In the genomic region with DNA sequence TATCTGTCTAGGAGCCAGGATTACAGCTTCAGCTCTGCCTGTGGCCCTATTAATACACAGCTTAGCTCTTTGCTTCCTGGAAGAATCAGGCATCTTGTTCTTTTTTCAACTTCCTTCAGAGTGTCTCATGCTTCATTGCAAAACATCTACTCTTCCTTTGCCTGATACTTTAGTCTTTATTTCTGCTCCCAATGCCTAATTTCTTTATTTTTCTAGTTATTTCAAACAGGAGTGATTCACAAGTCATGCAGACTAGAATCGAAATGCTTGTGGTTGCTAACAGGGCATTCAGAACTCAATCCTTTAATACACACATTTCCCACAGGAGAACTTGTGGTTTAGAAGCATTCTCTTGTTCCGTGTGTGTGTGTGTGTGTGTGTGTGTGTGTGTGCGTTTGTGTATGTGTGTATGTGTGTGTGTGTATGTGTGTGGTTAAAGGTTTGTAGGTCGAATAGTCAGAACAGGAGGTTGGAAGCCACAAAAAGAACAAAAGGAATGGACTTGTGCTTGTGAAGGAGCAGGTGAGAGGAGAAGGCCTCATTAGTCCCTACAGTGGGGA, we compare ENCODE assay signal across 12 cellular contexts. TPM values are rescaled to one million over a fixed set of nuclear protein-coding genes. Genes with fewer than 3 reads are reported as not detected.
DNase-seq lines count a peak whose midpoint lies in the region; ATAC-seq and TF ChIP-seq lines count a peak whose summit lies in the region.
"Had no signal": no experiment of that assay in that cellular context is flagged by ENCODE, and none has a peak within 500 bp of the region (broad histone marks: within the 10 kb centered on the region; RNA-seq: fewer than 3 reads in every experiment).

No MANE protein-coding gene starts in this region.

- TF ChIP-seq CTCF in BJ (IDR thresholded peaks at IDR 0.05; ENCODE audit: insufficient read depth, low read depth, low read length) (no peak), left lung (IDR thresholded peaks at IDR 0.05) (no peak), psoas muscle (IDR thresholded peaks at IDR 0.05) (no peak), endodermal cell (conservative IDR thresholded peaks at IDR 0.05) (no peak)

- peaks cover 34% of the 10 kb centered on the region for H3F3A ChIP-seq in GM23248 (ENCODE audit: insufficient read depth)

- peak overlapping the region; percentile 64 for H3K9ac ChIP-seq in GM23248
- no peak overlapping the region for H3K9ac ChIP-seq in endodermal cell (ENCODE audit: extremely low read depth, low read length, poor library complexity, severe bottlenecking)

- 16 to 24% methylated on average over 4 of the region's 4 CpGs for WGBS in GM23248 (ENCODE audit: low coverage in 1 of 2, low lambda C conversion rate in 2 of 2, missing lambda C conversion rate in 2 of 2), 2 experiments
- 41 to 45% (median 45%) methylated on average over 4 of the region's 4 CpGs for WGBS in psoas muscle, 3 donors
- WGBS in endodermal cell (ENCODE audit: insufficient coverage in 1 of 2, insufficient read length in 1 of 2), 2 experiments, result 77 to 83% methylated on average over 1 to 4 of the region's 4 CpGs

- no peaks in the 10 kb centered on the region for H3K9me3 Mint-ChIP-seq in endodermal cell
- H3K9me3 Mint-ChIP-seq: neural crest cell had no signal

- H3K27me3 ChIP-seq in BJ (ENCODE audit: control insufficient read depth, insufficient read depth, low read length), result no peaks in the 10 kb centered on the region; the same call in 1 of the 2 replicates
- no peaks in the 10 kb centered on the region for H3K27me3 ChIP-seq in GM23248 (replicated peaks; ENCODE audit: insufficient read depth)
- no peaks in the 10 kb centered on the region for H3K27me3 ChIP-seq in left lung
- peaks cover 0 to 5% (median 4%) of the 10 kb centered on the region in 3 donors for H3K27me3 ChIP-seq in psoas muscle (ENCODE audit: insufficient read depth in 3 of 3, low read length in 2 of 3)
- no peaks in the 10 kb centered on the region for H3K27me3 ChIP-seq in endodermal cell (ENCODE audit: control insufficient read depth, insufficient read depth, low read length, poor library complexity, severe bottlenecking)

- ATAC-seq in T-helper 17 cell (no peak), left lung (peak; percentile 38), psoas muscle (no peak), HG03520 (IDR thresholded peaks at IDR 0.05; ENCODE audit: unreplicated experiment) (no peak)

- CTCF ChIA-PET in BJ (lab: Yijun Ruan, JAX), result interaction anchor here (1.2 to 5.4 kb wide), 8 partner anchors 12 to 109 kb away, joined by 3 to 95 read pairs (median 7); no protein-coding TSS in a partner anchor

- peak overlapping the region; percentile 88 for H3K27ac Mint-ChIP-seq in T-helper 17 cell
- no peak overlapping the region for H3K27ac Mint-ChIP-seq in endodermal cell

- no peaks in the 10 kb centered on the region for H3K9me2 ChIP-seq in GM23248 (ENCODE audit: insufficient read depth)

- no peaks in the 10 kb centered on the region for H3K79me2 ChIP-seq in GM23248 (ENCODE audit: insufficient read depth)

- H3K4me3 ChIP-seq in BJ (ENCODE audit: low read depth, low read length), result no peak overlapping the region
- H3K4me3 ChIP-seq in GM23248, result no peak overlapping the region
- H3K4me3 ChIP-seq in left lung, result no peak overlapping the region
- no peak overlapping the region for H3K4me3 ChIP-seq in psoas muscle
- no peak overlapping the region for H3K4me3 ChIP-seq in endodermal cell (ENCODE audit: low read length)
- H3K4me3 ChIP-seq: SK-N-MC had no signal

- H3K27ac ChIP-seq in GM23248 (peak overlapping the region; percentile 90), left lung (peak overlapping the region; percentile 40 to 80), psoas muscle (no peak overlapping the region), endodermal cell (ENCODE audit: low read depth, low read length) (no peak overlapping the region)
- H3K27ac ChIP-seq: SK-N-MC had no signal

- POLR2A ChIA-PET in BJ (lab: Charles Lee), result no interaction called here

- H3K9me3 ChIP-seq in GM23248 (ENCODE audit: low read depth), result no peaks in the 10 kb centered on the region
- H3K9me3 ChIP-seq in T-helper 17 cell (ENCODE audit: control insufficient read depth, low read length, poor library complexity, severe bottlenecking), result no peaks in the 10 kb centered on the region
- no peaks in the 10 kb centered on the region for H3K9me3 ChIP-seq in left lung
- no peaks in the 10 kb centered on the region for H3K9me3 ChIP-seq in psoas muscle
- no peaks in the 10 kb centered on the region for H3K9me3 ChIP-seq in endodermal cell (ENCODE audit: control insufficient read depth, low read length)

- peak; percentile 87 for DNase-seq in BJ (ENCODE audit: low read depth)
- DNase-seq in GM23248, result peak; percentile 92
- DNase-seq in T-helper 17 cell, result no peak
- DNase-seq in left lung, result no peak
- DNase-seq in psoas muscle, result no peak
- DNase-seq in endodermal cell, result no peak
- DNase-seq in NCI-H82 treated with DMSO at 0.1 percent for 48 hours (lab: John Stamatoyannopoulos, UW; ENCODE audit: unreplicated experiment), result no peak
- DNase-seq: glutamatergic neuron, NCI-H1105 treated with DMSO at 0.1 percent for 48 hours had no signal

- H3K4me1 ChIP-seq in GM23248 (ENCODE audit: insufficient read depth), result peaks cover 34% of the 10 kb centered on the region
- H3K4me1 ChIP-seq in left lung, result peaks cover 14 to 46% of the 10 kb centered on the region in 2 donors
- no peaks in the 10 kb centered on the region for H3K4me1 ChIP-seq in psoas muscle
- H3K4me1 ChIP-seq in endodermal cell (ENCODE audit: control insufficient read depth, insufficient read depth, low read length), result peaks cover 9% of the 10 kb centered on the region

- H3K36me3 Mint-ChIP-seq in T-helper 17 cell (ENCODE audit: low read depth), result no peaks in the 10 kb centered on the region
- H3K36me3 Mint-ChIP-seq in endodermal cell (ENCODE audit: low read depth), result no peaks in the 10 kb centered on the region

- peak overlapping the region; percentile 43 for H3K4me2 ChIP-seq in GM23248 (ENCODE audit: unreplicated experiment)

- no peaks in the 10 kb centered on the region for H4K20me1 ChIP-seq in GM23248 (ENCODE audit: insufficient read depth)

- no peaks in the 10 kb centered on the region for H3K36me3 ChIP-seq in BJ (ENCODE audit: control insufficient read depth, insufficient read depth, low read length)
- no peaks in the 10 kb centered on the region for H3K36me3 ChIP-seq in GM23248 (ENCODE audit: low read depth)
- H3K36me3 ChIP-seq in left lung, result no peaks in the 10 kb centered on the region
- no peaks in the 10 kb centered on the region for H3K36me3 ChIP-seq in psoas muscle (ENCODE audit: insufficient read depth in 1 of 2, low read depth in 1 of 2)
- no peaks in the 10 kb centered on the region for H3K36me3 ChIP-seq in endodermal cell (ENCODE audit: control insufficient read depth, insufficient read depth, low read length)

- H3K4me3 Mint-ChIP-seq in T-helper 17 cell (peak overlapping the region; percentile 65), endodermal cell (no peak overlapping the region)
- H3K4me3 Mint-ChIP-seq: neural crest cell had no signal

- peak overlapping the region; percentile 60 for H2AFZ ChIP-seq in GM23248

- intact Hi-C loops in left lung (cut with DNase I) (no loop called here), psoas muscle (cut with DNase I) (no loop called here)

- in situ Hi-C loops in GM23248 (cut with MboI), result no loop called here

- H3K27me3 Mint-ChIP-seq in T-helper 17 cell (peaks cover 23% of the 10 kb centered on the region), endodermal cell (ENCODE audit: insufficient read depth) (no peaks in the 10 kb centered on the region)

- H3K4me1 Mint-ChIP-seq in T-helper 17 cell (peaks cover 14% of the 10 kb centered on the region), endodermal cell (peaks cover 19% of the 10 kb centered on the region)

RNA-seq across cellular contexts. Expression of gene INSIG2, which starts 28.3 kb away (rescaled TPM):
- polyA plus RNA-seq in BJ (2011; rRNA removed) (7.5 and 14.3 TPM in 2 replicates), GM23248 (2016; fragmentation: Nextera tagmentation; extraction: Ambion mirVana) (35.6 and 36.1 TPM in 2 replicates), psoas muscle (10 to 100 TPM in 2 of 3 donors, 1 to 10 TPM in 1; 7.4 to 16.9 (median 12.5) TPM)
- 3.1 and 9.8 TPM in 2 replicates for polyA minus RNA-seq in BJ (2011; rRNA and poly(A)+ RNA removed)
- total RNA-seq in GM23248 (2014; rRNA removed; shearing (Covaris generic)), result 13.0 and 21.0 TPM in 2 replicates
- total RNA-seq in T-helper 17 cell (10 to 100 TPM in 1 of 2 donors, 1 to 10 TPM in 1; 9.6 to 15.3 TPM), left lung (10 to 100 TPM; 31.5 to 35.4 TPM), psoas muscle (1 to 10 TPM; 4.8 to 7.8 (median 7.6) TPM), endodermal cell (10 to 100 TPM; 10.9 to 12.5 TPM)
- polyA plus RNA-seq in endodermal cell (2013, experiment 1 of 2), result 22.8 TPM
- 16.4 TPM for polyA plus RNA-seq in endodermal cell (2013, experiment 2 of 2)

RNA-seq across cellular contexts. Expression of gene CCDC93, which starts 46.1 kb away (rescaled TPM):
- polyA plus RNA-seq in BJ (2011; rRNA removed) (12.8 and 17.3 TPM in 2 replicates), GM23248 (2016; fragmentation: Nextera tagmentation; extraction: Ambion mirVana) (11.4 and 12.8 TPM in 2 replicates), psoas muscle (10 to 100 TPM in 1 of 3 donors, 1 to 10 TPM in 2; 6.7 to 12.4 (median 9.7) TPM)
- polyA minus RNA-seq in BJ (2011; rRNA and poly(A)+ RNA removed), result 13.6 and 14.3 TPM in 2 replicates
- 15.9 and 23.8 TPM in 2 replicates for total RNA-seq in GM23248 (2014; rRNA removed; shearing (Covaris generic))
- total RNA-seq in T-helper 17 cell (10 to 100 TPM; 51.6 to 58.2 TPM), left lung (10 to 100 TPM; 30.2 to 49.0 TPM), psoas muscle (10 to 100 TPM in 3 of 4 donors, 1 to 10 TPM in 1; 9.9 to 15.5 (median 14.5) TPM), endodermal cell (10 to 100 TPM; 35.6 to 36.6 TPM)
- 37.7 TPM for polyA plus RNA-seq in endodermal cell (2013, experiment 1 of 2)
- 30.9 TPM for polyA plus RNA-seq in endodermal cell (2013, experiment 2 of 2)

Comparison
In these comparisons a context has a peak if more than half of its experiments do, and no peak if none do; other contexts are left out.
1. DNase-seq: peak in BJ (single experiment) and GM23248 (single experiment); none in T-helper 17 cell (0 of 3), left lung (0 of 2), psoas muscle (0 of 2), endodermal cell (single experiment) and NCI-H82 treated with DMSO at 0.1 percent for 48 hours (single experiment).
2. H3K27ac ChIP-seq: peak in GM23248 (single experiment) and left lung (2 of 2); none in psoas muscle (single experiment) and endodermal cell (single experiment).